ENCODE assay signal across 8 cellular contexts in genomic region chr18:3451989-3452749, GRCh38. TPM values are rescaled to one million over a fixed set of nuclear protein-coding genes. Genes with fewer than 3 reads are reported as not detected.
DNase-seq lines count a peak whose midpoint lies in the region; ATAC-seq, FAIRE-seq and TF ChIP-seq lines count a peak whose summit lies in the region.

No MANE protein-coding gene starts in this region.

- H3K27me3 Mint-ChIP-seq in natural killer cell (ENCODE audit: low read depth in 2 of 2), result no peaks in the 10 kb centered on the region

- H3K27me3 ChIP-seq in BLaER1 (no peaks in the 10 kb centered on the region), esophagus squamous epithelium (no peaks in the 10 kb centered on the region)

- no peaks in the 10 kb centered on the region for H3K36me3 Mint-ChIP-seq in natural killer cell

- intact Hi-C loops in esophagus squamous epithelium (cut with DNase I) (loop anchor here (5.0 to 10.0 kb wide), 3 partner anchors 150 to 213 kb away; partner anchors contain the start of gene MYL12B), natural killer cell (cut with micrococcal nuclease) (loop anchor here (5.0 to 10.0 kb wide), 3 partner anchors 127 to 190 kb away; partner anchors contain the start of gene MYL12B)

- no peaks in the 10 kb centered on the region for H3K9me3 ChIP-seq in BLaER1
- no peaks in the 10 kb centered on the region for H3K9me3 ChIP-seq in esophagus squamous epithelium

- DNase-seq in Jurkat, Clone E6-1 (ENCODE audit: low read depth, low spot score), result no peak
- DNase-seq in activated T-cell treated with anti-CD3 and anti-CD28 coated beads, Interleukin-2, amount 50 U/mL, for 1 hour, result peak; percentile 58
- DNase-seq in esophagus squamous epithelium (lab: John Stamatoyannopoulos, UW) (no peak), natural killer cell (peak; percentile 46), urothelium cell line (ENCODE audit: low spot score) (peak; percentile 73), GM19239 (ENCODE audit: insufficient read length, low spot score) (no peak)

- peaks cover 34% of the 10 kb centered on the region for H3K4me1 ChIP-seq in BLaER1
- peaks cover 3 to 57% (median 25%) of the 10 kb centered on the region in 3 donors for H3K4me1 ChIP-seq in esophagus squamous epithelium

- H3K27ac ChIP-seq in BLaER1, result peak overlapping the region; percentile 96
- peak overlapping the region; percentile 97 to 99 (median 99) for H3K27ac ChIP-seq in esophagus squamous epithelium

- H3K36me3 ChIP-seq in BLaER1 (peaks cover 16% of the 10 kb centered on the region), esophagus squamous epithelium (peaks cover 0 to 12% (median 1%) of the 10 kb centered on the region in 3 donors)

- no peak for FAIRE-seq in urothelium cell line (lab: Jason Lieb, UNC)
- FAIRE-seq in GM19239 (lab: Jason Lieb, UNC), result no peak

- TF ChIP-seq CTCF in esophagus squamous epithelium (IDR thresholded peaks at IDR 0.05) (no peak), natural killer cell (IDR thresholded peaks at IDR 0.05) (no peak)

- no peaks in the 10 kb centered on the region for H3K9me3 Mint-ChIP-seq in natural killer cell

- H3K4me3 Mint-ChIP-seq in natural killer cell, result peak overlapping the region; percentile 97

- H3K4me1 Mint-ChIP-seq in natural killer cell, result peaks cover 45 to 52% of the 10 kb centered on the region in 2 donors

- TF ChIP-seq POLR2A in esophagus squamous epithelium (IDR thresholded peaks at IDR 0.05), result peak in 2 of 4 donors; percentile 41 to 78

- H3K4me2 ChIP-seq in BLaER1, result peak overlapping the region; percentile 96

- 4% methylated on average over 24 to 27 of the region's 53 CpGs for WGBS in esophagus squamous epithelium, 2 donors

- H3K4me3 ChIP-seq in BLaER1 (peak overlapping the region; percentile 93), esophagus squamous epithelium (peak overlapping the region; percentile 80 to 95 (median 83))
- peak overlapping the region; percentile 74 for H3K4me3 ChIP-seq in Jurkat, Clone E6-1 (ENCODE audit: low read length)

- H3K9ac ChIP-seq in BLaER1, result peak overlapping the region; percentile 98

- peaks cover 58% of the 10 kb centered on the region for H4K20me1 ChIP-seq in BLaER1

- ATAC-seq in natural killer cell, result no peak
- no peak for ATAC-seq in GM21367 (IDR thresholded peaks at IDR 0.05; ENCODE audit: unreplicated experiment)

- H3K27ac Mint-ChIP-seq in natural killer cell, result peak overlapping the region; percentile 99 to 100

RNA-seq across cellular contexts. Expression of gene TGIF1, which starts 2.2 kb away (rescaled TPM):
- polyA plus RNA-seq in Jurkat, Clone E6-1 (2012; ENCODE audit: insufficient read depth, insufficient read length), result 18.7 TPM
- total RNA-seq in esophagus squamous epithelium (10 to 100 TPM; 37.3 to 75.7 (median 57.0) TPM), natural killer cell (10 to 100 TPM; 57.5 to 74.7 (median 60.4) TPM)

Comparison
In these comparisons a context has a peak if more than half of its experiments do, and no peak if none do; other contexts are left out.
1. DNase-seq: peak in activated T-cell treated with anti-CD3 and anti-CD28 coated beads, Interleukin-2, amount 50 U/mL, for 1 hour (single experiment), natural killer cell (single experiment) and urothelium cell line (single experiment); none in Jurkat, Clone E6-1 (single experiment), esophagus squamous epithelium (single experiment) and GM19239 (single experiment).
2. Peak in every context shown above with its lines, with median percentiles within 50 percentile points of each other: H3K4me3 ChIP-seq.